In the genomic region with DNA sequence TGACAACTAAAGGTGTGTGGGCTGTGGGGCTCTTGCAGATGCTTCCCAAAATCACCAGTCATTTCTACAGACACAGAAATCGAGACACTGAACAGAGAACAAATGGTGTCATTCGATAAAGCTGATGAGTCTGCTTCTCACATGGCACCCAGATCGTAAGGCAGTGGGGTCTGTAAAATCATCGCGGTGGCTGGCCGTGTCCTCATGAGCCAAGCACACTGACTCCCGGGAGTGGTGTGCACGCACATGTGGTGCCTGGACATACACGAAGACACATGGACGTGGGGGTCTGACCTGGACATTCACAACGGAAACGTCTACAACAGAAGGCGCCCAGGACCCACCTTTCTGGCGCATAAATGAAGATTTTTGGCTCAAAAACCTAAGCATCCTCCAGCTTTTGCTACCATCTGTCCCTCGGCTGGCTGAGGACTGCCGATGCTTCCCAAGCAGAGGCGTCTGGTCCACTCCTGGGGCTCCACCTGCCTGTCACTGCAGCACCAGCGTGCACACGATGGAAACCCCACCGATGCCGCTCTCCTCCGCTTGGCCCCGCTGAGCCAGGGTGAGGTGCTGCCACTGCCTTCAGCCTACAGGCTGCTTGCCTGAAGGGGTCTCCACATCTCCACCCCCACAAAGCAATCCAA, we compare ENCODE assay signal across 21 cellular contexts. TPM values are rescaled to one million over a fixed set of nuclear protein-coding genes. Genes with fewer than 3 reads are reported as not detected.
"Had no signal": no experiment of that assay in that cellular context is flagged by ENCODE, and none has a peak within 500 bp of the region (broad histone marks: within the 10 kb centered on the region; RNA-seq: fewer than 3 reads in every experiment).

No MANE protein-coding gene starts in this region.

- H3K27ac ChIP-seq: foreskin keratinocyte, pancreas, sigmoid colon, thyroid gland had no signal

- H3K4me3 ChIP-seq: pancreas, sigmoid colon, thyroid gland had no signal

- H3K27ac Mint-ChIP-seq: activated B cell treated with CpG ODN at 0.5 μM for 24 hours; activated CD8-positive, alpha-beta T cell treated with anti-CD3 and anti-CD28 coated beads for 36 hours; stimulated activated effector memory CD8-positive, alpha-beta T cell treated with anti-CD3 and anti-CD28 coated beads, Interleukin-12 subunit alpha, Interleukin-12 subunit beta, amount 100 ng/mL, for 72 hours had no signal

- H3K27me3 Mint-ChIP-seq: activated B cell treated with CpG ODN at 0.5 μM for 24 hours; activated CD8-positive, alpha-beta T cell treated with anti-CD3 and anti-CD28 coated beads for 36 hours; naive B cell had no signal

- H3K27me3 ChIP-seq: foreskin keratinocyte, pancreas, sigmoid colon, thyroid gland had no signal

- H3K4me1 ChIP-seq: foreskin keratinocyte, pancreas had no signal

- H3K9me3 ChIP-seq: pancreas, sigmoid colon, thyroid gland had no signal

- DNase-seq: activated B cell treated with CpG ODN at 0.5 μM for 24 hours; activated CD4-positive, alpha-beta T cell treated with anti-CD3 and anti-CD28 coated beads for 48 hours; activated CD8-positive, alpha-beta T cell treated with anti-CD3 and anti-CD28 coated beads for 36 hours; activated effector memory CD4-positive, alpha-beta T cell treated with Interleukin-2 at 50 U/mL for 16 hours; activated T-cell treated with anti-CD3 and anti-CD28 coated beads, Interleukin-2, amount 50 U/mL, for 4 hours; central memory CD4-positive, alpha-beta T cell; cortex of kidney; effector CD8-positive, alpha-beta T cell; foreskin keratinocyte; head of caudate nucleus; left colon; mammary epithelial cell; naive B cell; sigmoid colon; stimulated activated CD4-positive, alpha-beta T cell treated with anti-CD3 and anti-CD28 coated beads, Interleukin-1b, Interleukin-23, amount 100 ng/mL, for 48 hours; thyroid gland had no signal

- ATAC-seq: activated CD8-positive, alpha-beta T cell treated with anti-CD3 and anti-CD28 coated beads for 36 hours; activated naive CD4-positive, alpha-beta T cell treated with anti-CD3 and anti-CD28 coated beads, Interleukin-2, amount 50 U/mL, for 72 hours; activated T-cell treated with anti-CD3 and anti-CD28 coated beads, Interleukin-2, amount 50 U/mL, for 4 hours; foreskin keratinocyte; left colon; pancreas; stimulated activated effector memory CD8-positive, alpha-beta T cell treated with anti-CD3 and anti-CD28 coated beads, Interleukin-12 subunit alpha, Interleukin-12 subunit beta, amount 100 ng/mL, for 72 hours had no signal

- H3K4me3 Mint-ChIP-seq: activated B cell treated with CpG ODN at 0.5 μM for 24 hours; activated CD8-positive, alpha-beta T cell treated with anti-CD3 and anti-CD28 coated beads for 36 hours; activated T-cell treated with anti-CD3 and anti-CD28 coated beads, Interleukin-2, amount 50 U/mL, for 4 hours; stimulated activated effector memory CD8-positive, alpha-beta T cell treated with anti-CD3 and anti-CD28 coated beads, Interleukin-12 subunit alpha, Interleukin-12 subunit beta, amount 100 ng/mL, for 72 hours had no signal

RNA-seq across cellular contexts. Expression of a gene that starts 6.8 kb away (rescaled TPM):
- total RNA-seq: T-helper 1 cell treated with Interleukin-12 subunit alpha and Interleukin-12 subunit beta and Interleukin-4 antibody, amounts not matched to agents 30 ng/mL and 1 ng/mL, for 36 hours; urinary bladder had no signal

RNA-seq across cellular contexts. Expression of a gene that starts 27.1 kb away (rescaled TPM):
- total RNA-seq: activated B cell treated with CpG ODN at 0.5 μM for 24 hours; activated CD8-positive, alpha-beta T cell treated with anti-CD3 and anti-CD28 coated beads for 36 hours; activated naive CD4-positive, alpha-beta T cell treated with anti-CD3 and anti-CD28 coated beads, Interleukin-2, amount 50 U/mL, for 72 hours; activated T-cell treated with anti-CD3 and anti-CD28 coated beads, Interleukin-2, amount 50 U/mL, for 4 hours; foreskin keratinocyte; left colon; mammary epithelial cell; sigmoid colon; T-helper 1 cell treated with Interleukin-12 subunit alpha and Interleukin-12 subunit beta and Interleukin-4 antibody, amounts not matched to agents 30 ng/mL and 1 ng/mL, for 36 hours; urinary bladder had no signal
